1 cellular context compared by ENCODE assay signal in genomic region chr16:2858245-2859025, GRCh38.
A peak's percentile ranks its signal among the peaks of the same experiment; 100 is the strongest.
TF ChIP-seq lines count a peak whose summit lies in the region.

No MANE protein-coding gene starts in this region.

TF ChIP-seq in H1, 55 proteins besides CTCF, POLR2A, EP300 and RAD21:
- TF ChIP-seq E2F6 (IDR thresholded peaks at IDR 0.05) (no peak), KDM4A (IDR thresholded peaks at IDR 0.05; ENCODE audit: low read depth, low read length, severe bottlenecking) (peak; percentile 30), JUND (IDR thresholded peaks at IDR 0.05; ENCODE audit: low read length) (no peak), ATF3 (IDR thresholded peaks at IDR 0.05; ENCODE audit: insufficient read depth, low read depth, low read length) (no peak)
TF ChIP-seq in H1: peak in this region for 1.
